In genomic region chr13:20703785-20704458, GRCh38 we compare ENCODE assay signal across 1 cellular context.
TF ChIP-seq lines count a peak whose summit lies in the region.

No MANE protein-coding gene starts in this region.

TF ChIP-seq in HepG2, 621 proteins besides CTCF, POLR2A, EP300 and RAD21 (continued from another document):
- TF ChIP-seq, protein P1, sequence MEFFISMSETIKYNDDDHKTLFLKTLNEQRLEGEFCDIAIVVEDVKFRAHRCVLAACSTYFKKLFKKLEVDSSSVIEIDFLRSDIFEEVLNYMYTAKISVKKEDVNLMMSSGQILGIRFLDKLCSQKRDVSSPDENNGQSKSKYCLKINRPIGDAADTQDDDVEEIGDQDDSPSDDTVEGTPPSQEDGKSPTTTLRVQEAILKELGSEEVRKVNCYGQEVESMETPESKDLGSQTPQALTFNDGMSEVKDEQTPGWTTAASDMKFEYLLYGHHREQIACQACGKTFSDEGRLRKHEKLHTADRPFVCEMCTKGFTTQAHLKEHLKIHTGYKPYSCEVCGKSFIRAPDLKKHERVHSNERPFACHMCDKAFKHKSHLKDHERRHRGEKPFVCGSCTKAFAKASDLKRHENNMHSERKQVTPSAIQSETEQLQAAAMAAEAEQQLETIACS (CRISPR knock-in tag; IDR thresholded peaks at IDR 0.05), result peak; percentile 66
- TF ChIP-seq MEIS2 (CRISPR knock-in tag; IDR thresholded peaks at IDR 0.05), result peak; percentile 73; the same call in 1 of the 2 replicates
- TF ChIP-seq, protein P2, sequence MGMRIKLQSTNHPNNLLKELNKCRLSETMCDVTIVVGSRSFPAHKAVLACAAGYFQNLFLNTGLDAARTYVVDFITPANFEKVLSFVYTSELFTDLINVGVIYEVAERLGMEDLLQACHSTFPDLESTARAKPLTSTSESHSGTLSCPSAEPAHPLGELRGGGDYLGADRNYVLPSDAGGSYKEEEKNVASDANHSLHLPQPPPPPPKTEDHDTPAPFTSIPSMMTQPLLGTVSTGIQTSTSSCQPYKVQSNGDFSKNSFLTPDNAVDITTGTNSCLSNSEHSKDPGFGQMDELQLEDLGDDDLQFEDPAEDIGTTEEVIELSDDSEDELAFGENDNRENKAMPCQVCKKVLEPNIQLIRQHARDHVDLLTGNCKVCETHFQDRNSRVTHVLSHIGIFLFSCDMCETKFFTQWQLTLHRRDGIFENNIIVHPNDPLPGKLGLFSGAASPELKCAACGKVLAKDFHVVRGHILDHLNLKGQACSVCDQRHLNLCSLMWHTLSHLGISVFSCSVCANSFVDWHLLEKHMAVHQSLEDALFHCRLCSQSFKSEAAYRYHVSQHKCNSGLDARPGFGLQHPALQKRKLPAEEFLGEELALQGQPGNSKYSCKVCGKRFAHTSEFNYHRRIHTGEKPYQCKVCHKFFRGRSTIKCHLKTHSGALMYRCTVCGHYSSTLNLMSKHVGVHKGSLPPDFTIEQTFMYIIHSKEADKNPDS (CRISPR knock-in tag; IDR thresholded peaks at IDR 0.05), result no peak
- TF ChIP-seq HES4 (CRISPR knock-in tag; IDR thresholded peaks at IDR 0.05; ENCODE audit: borderline replicate concordance), result peak; percentile 84
- peak; percentile 81 for TF ChIP-seq ETV5 (CRISPR knock-in tag; IDR thresholded peaks at IDR 0.05; ENCODE audit: borderline replicate concordance)
- TF ChIP-seq ZNF563 (CRISPR knock-in tag; IDR thresholded peaks at IDR 0.05), result peak; percentile 61; the same call in 1 of the 2 replicates
- peak; percentile 47 for TF ChIP-seq GABPA (IDR thresholded peaks at IDR 0.05; ENCODE audit: low read depth, low read length)
- no peak for TF ChIP-seq GABPA (CRISPR knock-in tag; IDR thresholded peaks at IDR 0.05; ENCODE audit: low read depth)
- TF ChIP-seq ATF7-NPFF (CRISPR knock-in tag; IDR thresholded peaks at IDR 0.05; ENCODE audit: low read depth), result peak; percentile 68; the same call in 1 of the 2 replicates
- TF ChIP-seq CBFB (CRISPR knock-in tag; IDR thresholded peaks at IDR 0.05), result no peak
- no peak for TF ChIP-seq POLR2AphosphoS2 (IDR thresholded peaks at IDR 0.05; ENCODE audit: low read depth, low read length)
- no peak for TF ChIP-seq CCAR2 (optimal IDR thresholded peaks at IDR 0.05; ENCODE audit: low read depth, low read length)
- TF ChIP-seq ZEB1 (IDR thresholded peaks at IDR 0.05; ENCODE audit: insufficient replicate concordance, low read depth), result peak; percentile 93
- TF ChIP-seq, protein P3, sequence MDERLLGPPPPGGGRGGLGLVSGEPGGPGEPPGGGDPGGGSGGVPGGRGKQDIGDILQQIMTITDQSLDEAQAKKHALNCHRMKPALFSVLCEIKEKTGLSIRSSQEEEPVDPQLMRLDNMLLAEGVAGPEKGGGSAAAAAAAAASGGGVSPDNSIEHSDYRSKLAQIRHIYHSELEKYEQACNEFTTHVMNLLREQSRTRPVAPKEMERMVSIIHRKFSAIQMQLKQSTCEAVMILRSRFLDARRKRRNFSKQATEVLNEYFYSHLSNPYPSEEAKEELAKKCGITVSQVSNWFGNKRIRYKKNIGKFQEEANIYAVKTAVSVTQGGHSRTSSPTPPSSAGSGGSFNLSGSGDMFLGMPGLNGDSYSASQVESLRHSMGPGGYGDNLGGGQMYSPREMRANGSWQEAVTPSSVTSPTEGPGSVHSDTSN (CRISPR knock-in tag; IDR thresholded peaks at IDR 0.05), result no peak
- no peak for TF ChIP-seq ZNF253 (CRISPR knock-in tag; IDR thresholded peaks at IDR 0.05; ENCODE audit: borderline replicate concordance)
- no peak for TF ChIP-seq ZNF260 (CRISPR knock-in tag; IDR thresholded peaks at IDR 0.05; ENCODE audit: borderline replicate concordance, low read depth)
TF ChIP-seq in HepG2: peak in this region for 40.
